9 cellular contexts compared by ENCODE assay signal in genomic region chr18:74797577-74798151, GRCh38.
A peak's percentile ranks its signal among the peaks of the same experiment; 100 is the strongest.
DNase-seq lines count a peak whose midpoint lies in the region; ATAC-seq lines count a peak whose summit lies in the region.
"Had no signal": no experiment of that assay in that cellular context is flagged by ENCODE, and none has a peak within 500 bp of the region (broad histone marks: within the 10 kb centered on the region; RNA-seq: fewer than 3 reads in every experiment).

No MANE protein-coding gene starts in this region.

- H4K5ac ChIP-seq in mesendoderm (ENCODE audit: low read length): no peak overlapping the region

- H3K56ac ChIP-seq in mesendoderm (ENCODE audit: low read length): no peak overlapping the region

- H3K4me3 ChIP-seq in mesendoderm (ENCODE audit: low read length): no peak overlapping the region

- no peaks in the 10 kb centered on the region for H3K36me3 ChIP-seq in mesendoderm (ENCODE audit: control insufficient read depth, insufficient read depth, low read length)

- no peak overlapping the region for H3K27ac ChIP-seq in mesendoderm (ENCODE audit: low read depth, low read length)

- no peak overlapping the region for H2BK15ac ChIP-seq in mesendoderm (replicated peaks; ENCODE audit: low read depth)

- no peak overlapping the region for H2AK5ac ChIP-seq in mesendoderm (ENCODE audit: low read length)

- no peak overlapping the region for H3K4me2 ChIP-seq in mesendoderm (ENCODE audit: low read length)

- no peak overlapping the region for H3K4ac ChIP-seq in mesendoderm (ENCODE audit: low read depth, low read length)

- no peak overlapping the region for H4K8ac ChIP-seq in mesendoderm (ENCODE audit: low read depth, low read length)

- H3K9ac ChIP-seq in mesendoderm (ENCODE audit: low read length): no peak overlapping the region

- H3K27me3 ChIP-seq in mesendoderm (ENCODE audit: insufficient read depth, low read length, poor library complexity): no peaks in the 10 kb centered on the region

- DNase-seq in left ventricle myocardium superior: no peak
- DNase-seq in activated gamma-delta T cell (lab: John Stamatoyannopoulos, UW): no peak
- no peak for DNase-seq in superior temporal gyrus (ENCODE audit: extremely low spot score)
- no peak for DNase-seq in EL
- no peak for DNase-seq in mesendoderm
- DNase-seq: kidney had no signal

- no peak overlapping the region for H3K23ac ChIP-seq in mesendoderm (ENCODE audit: low read length)

- H2BK5ac ChIP-seq in mesendoderm (ENCODE audit: low read length): no peak overlapping the region

- intact Hi-C loops in left ventricle myocardium superior (cut with micrococcal nuclease): no loop called here

- no peaks in the 10 kb centered on the region for H3K79me1 ChIP-seq in mesendoderm (ENCODE audit: low read length)

- H3K18ac ChIP-seq in mesendoderm (ENCODE audit: low read length): no peak overlapping the region

- no peaks in the 10 kb centered on the region for H3K79me2 ChIP-seq in mesendoderm (ENCODE audit: control insufficient read depth, insufficient read depth, low read length)

- ATAC-seq in GM18511 (IDR thresholded peaks at IDR 0.05; ENCODE audit: unreplicated experiment) (peak; percentile 54), GM21737 (IDR thresholded peaks at IDR 0.05; ENCODE audit: unreplicated experiment) (peak; percentile 23), HG03520 (IDR thresholded peaks at IDR 0.05; ENCODE audit: unreplicated experiment) (peak; percentile 33), left ventricle myocardium superior (peak; percentile 27)

- no peaks in the 10 kb centered on the region for H3K4me1 ChIP-seq in mesendoderm (ENCODE audit: control insufficient read depth, low read depth, low read length)

- WGBS in mesendoderm (ENCODE audit: extremely low coverage, insufficient coverage, low lambda C conversion rate): no CpG with 5 or more reads among the region's 6 CpGs

- H2BK120ac ChIP-seq in mesendoderm (ENCODE audit: low read depth, low read length): no peak overlapping the region
